25 cellular contexts compared by ENCODE assay signal in the genomic region with DNA sequence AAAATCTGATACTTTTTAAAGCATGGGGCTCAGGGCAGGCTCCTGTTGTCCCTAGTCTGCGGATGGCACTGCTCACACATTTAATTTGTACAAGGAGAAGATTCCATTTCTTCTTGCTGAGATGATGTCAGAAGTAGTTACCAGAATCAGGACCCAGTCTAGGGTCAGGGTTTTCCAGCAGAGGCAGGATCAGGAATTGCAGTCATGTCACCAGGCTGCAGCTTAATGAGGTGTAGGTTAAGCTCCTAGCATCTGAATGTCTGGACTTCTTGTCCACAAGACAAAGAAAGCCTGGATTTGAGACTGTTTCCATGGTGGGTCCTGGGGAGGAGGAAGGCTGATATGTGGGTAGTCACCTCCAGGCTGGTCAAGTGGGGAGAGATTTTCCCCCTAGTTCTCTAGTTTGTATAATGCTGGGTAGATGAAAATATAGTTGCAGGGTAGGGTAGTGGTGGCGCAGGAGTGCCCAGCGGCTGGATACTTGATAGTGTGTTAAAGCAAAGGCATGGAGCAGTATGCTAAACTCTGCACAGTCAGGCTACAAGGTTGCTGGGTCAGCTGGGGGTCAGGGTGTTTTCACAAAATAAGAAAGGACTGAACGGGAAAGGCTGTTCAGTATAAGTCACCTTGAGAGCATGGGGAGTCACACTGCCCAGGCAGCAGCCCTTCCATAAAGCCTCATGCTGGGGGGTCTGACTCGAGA.
A peak's percentile ranks its signal among the peaks of the same experiment; 100 is the strongest.
DNase-seq lines count a peak whose midpoint lies in the region; ATAC-seq, FAIRE-seq and TF ChIP-seq lines count a peak whose summit lies in the region.
"Had no signal": no experiment of that assay in that cellular context is flagged by ENCODE, and none has a peak within 500 bp of the region (broad histone marks: within the 10 kb centered on the region; RNA-seq: fewer than 3 reads in every experiment).

No MANE protein-coding gene starts in this region.

- H2AFZ ChIP-seq in H1 (ENCODE audit: low read length): no peak overlapping the region
- H2AFZ ChIP-seq: GM23248 had no signal

- no peak for TF ChIP-seq RAD21 in H1 (IDR thresholded peaks at IDR 0.05 in 1 of 2, conservative IDR thresholded peaks at IDR 0.05 in 1 of 2; ENCODE audit: low read depth in 2 of 2, low read length in 2 of 2)

- TF ChIP-seq CTCF in WERI-Rb-1 (IDR thresholded peaks at IDR 0.05; ENCODE audit: low read depth, low read length) (0 out of 2 replicates have a peak, but pooled peaks have one; percentile 14), H1 (IDR thresholded peaks at IDR 0.05; ENCODE audit: control extremely low read depth in 1 of 3, insufficient read depth in 1 of 3, low read depth in 1 of 3, low read length in 3 of 3) (no peak), neural crest cell (conservative IDR thresholded peaks at IDR 0.05) (no peak)

- TF ChIP-seq EP300 in H1 (IDR thresholded peaks at IDR 0.05; ENCODE audit: borderline replicate concordance in 1 of 2, low read depth in 2 of 2, low read length in 2 of 2): no peak

- no peaks in the 10 kb centered on the region for H3K9me3 Mint-ChIP-seq in neural crest cell
- H3K9me3 Mint-ChIP-seq in stimulated activated naive B cell treated with anti-CD40 and anti-IgM and Interleukin-4, amounts not matched to agents 10 μg/mL and 1 μg/mL and 100 μg/mL, for 72 hours: no peaks in the 10 kb centered on the region
- H3K9me3 Mint-ChIP-seq in activated naive CD4-positive, alpha-beta T cell treated with anti-CD3 and anti-CD28 coated beads, Interleukin-2, amount 50 U/mL, for 72 hours: no peaks in the 10 kb centered on the region
- H3K9me3 Mint-ChIP-seq: CD4-positive, CD25-positive, alpha-beta regulatory T cell; CD8-positive, alpha-beta memory T cell; IgD-negative memory B cell had no signal

- H2BK20ac ChIP-seq in H1 (ENCODE audit: low read length): no peak overlapping the region

- H3K18ac ChIP-seq in H1 (ENCODE audit: extremely low read depth, low read length): no peak overlapping the region

- H3K23me2 ChIP-seq in H1 (ENCODE audit: low read depth, low read length): no peaks in the 10 kb centered on the region

- POLR2A ChIA-PET in H1 (lab: Charles Lee; ENCODE audit: partially characterized antibody): no interaction called here

- no peaks in the 10 kb centered on the region for H3K79me2 ChIP-seq in H1 (ENCODE audit: control insufficient read depth in 1 of 2, insufficient read depth in 2 of 2, low read length in 2 of 2)

- H2BK15ac ChIP-seq in H1 (ENCODE audit: low read length): no peak overlapping the region

- H2BK120ac ChIP-seq in H1 (replicated peaks; ENCODE audit: low read depth, low read length): no peak overlapping the region

- H3K27me3 Mint-ChIP-seq in neural crest cell (ENCODE audit: low read depth): no peaks in the 10 kb centered on the region
- H3K27me3 Mint-ChIP-seq in stimulated activated naive B cell treated with anti-CD40 and anti-IgM and Interleukin-4, amounts not matched to agents 10 μg/mL and 1 μg/mL and 100 μg/mL, for 72 hours: no peaks in the 10 kb centered on the region
- H3K27me3 Mint-ChIP-seq: CD4-positive, CD25-positive, alpha-beta regulatory T cell; IgD-negative memory B cell had no signal

- 0 out of 2 replicates have a peak overlapping the region, but pooled peaks have one; percentile 37 for H4K8ac ChIP-seq in H1 (ENCODE audit: extremely low read depth, insufficient read depth, low read length)

- no peak overlapping the region for H2BK12ac ChIP-seq in H1 (ENCODE audit: low read depth, low read length)

- no peaks in the 10 kb centered on the region for H4K20me1 ChIP-seq in H1 (replicated peaks in 1 of 2; ENCODE audit: control insufficient read depth in 1 of 2, insufficient read depth in 2 of 2, low read length in 2 of 2)

- H3K36me3 Mint-ChIP-seq in neural crest cell (ENCODE audit: low read depth): no peaks in the 10 kb centered on the region
- H3K36me3 Mint-ChIP-seq in stimulated activated naive B cell treated with anti-CD40 and anti-IgM and Interleukin-4, amounts not matched to agents 10 μg/mL and 1 μg/mL and 100 μg/mL, for 72 hours: peaks cover 0 to 4% of the 10 kb centered on the region in 2 donors
- H3K36me3 Mint-ChIP-seq in activated naive CD4-positive, alpha-beta T cell treated with anti-CD3 and anti-CD28 coated beads, Interleukin-2, amount 50 U/mL, for 72 hours: no peaks in the 10 kb centered on the region

- no peak overlapping the region for H3K4ac ChIP-seq in H1 (replicated peaks; ENCODE audit: insufficient read length, low read depth, low read length)

- H3K56ac ChIP-seq in H1 (replicated peaks; ENCODE audit: insufficient read length, low read depth, low read length): no peak overlapping the region

- no peak overlapping the region for H2AK5ac ChIP-seq in H1 (ENCODE audit: low read depth, low read length)

- ATAC-seq in stimulated activated naive B cell treated with anti-CD40 and anti-IgM and Interleukin-4, amounts not matched to agents 10 μg/mL and 1 μg/mL and 100 μg/mL, for 72 hours (replicated peaks): no peak
- no peak for ATAC-seq in activated naive CD4-positive, alpha-beta T cell treated with anti-CD3 and anti-CD28 coated beads, Interleukin-2, amount 50 U/mL, for 72 hours

- H4K5ac ChIP-seq in H1 (ENCODE audit: insufficient read length, low read depth, low read length): no peak overlapping the region

- no peak overlapping the region for H4K91ac ChIP-seq in H1 (replicated peaks; ENCODE audit: insufficient read length, low read length)

- H3K27ac Mint-ChIP-seq in neural crest cell (ENCODE audit: unreplicated experiment): peak overlapping the region; percentile 6
- H3K27ac Mint-ChIP-seq in stimulated activated naive B cell treated with anti-CD40 and anti-IgM and Interleukin-4, amounts not matched to agents 10 μg/mL and 1 μg/mL and 100 μg/mL, for 72 hours: peak overlapping the region; percentile 22
- H3K27ac Mint-ChIP-seq in activated naive CD4-positive, alpha-beta T cell treated with anti-CD3 and anti-CD28 coated beads, Interleukin-2, amount 50 U/mL, for 72 hours: no peak overlapping the region
- H3K27ac Mint-ChIP-seq: CD4-positive, CD25-positive, alpha-beta regulatory T cell; CD8-positive, alpha-beta memory T cell; IgD-negative memory B cell had no signal

- DNase-seq in WERI-Rb-1 (no peak), H1 (ENCODE audit: low read depth in 1 of 2, low spot score in 2 of 2) (no peak), neural crest cell (ENCODE audit: low read depth, low spot score) (no peak), NCI-H2081 treated with DMSO at 0.1 percent for 48 hours (lab: John Stamatoyannopoulos, UW) (no peak)
- DNase-seq in stimulated activated naive B cell treated with anti-CD40 and anti-IgM and Interleukin-4, amounts not matched to agents 10 μg/mL and 1 μg/mL and 100 μg/mL, for 72 hours: no peak
- no peak for DNase-seq in activated naive CD4-positive, alpha-beta T cell treated with anti-CD3 and anti-CD28 coated beads, Interleukin-2, amount 50 U/mL, for 72 hours (ENCODE audit: low spot score in 2 of 2)
- no peak for DNase-seq in activated CD4-positive, CD25-positive, alpha-beta regulatory T cell (lab: John Stamatoyannopoulos, UW)
- DNase-seq: ACHN; BE2C; C1 segment of cervical spinal cord; CD4-positive, CD25-positive, alpha-beta regulatory T cell; CD8-positive, alpha-beta memory T cell; COR-L47; DMS 273 treated with DMSO at 0.1 percent for 48 hours; DMS53; DND-41; EL; GM23248; HCEC 1CT had no signal

- no peak overlapping the region for H2BK5ac ChIP-seq in H1 (ENCODE audit: low read depth, low read length)

- no peak overlapping the region for H3K4me2 ChIP-seq in H1 (ENCODE audit: insufficient read depth in 1 of 2, low read depth in 2 of 2, low read length in 2 of 2)

- H3K27me3 ChIP-seq in WERI-Rb-1 (ENCODE audit: insufficient read depth, low read depth, severe bottlenecking) (no peaks in the 10 kb centered on the region), H1 (replicated peaks in 1 of 4; ENCODE audit: control insufficient read depth in 3 of 4, extremely low read depth in 1 of 4, insufficient read depth in 3 of 4, low read length in 3 of 4) (no peaks in the 10 kb centered on the region; a peak in 1 of 7 replicates)
- H3K27me3 ChIP-seq: BE2C had no signal

- H3K9me3 ChIP-seq in WERI-Rb-1 (ENCODE audit: severe bottlenecking) (no peaks in the 10 kb centered on the region), H1 (ENCODE audit: insufficient read depth in 2 of 2, low read depth in 1 of 2, low read length in 1 of 2) (no peaks in the 10 kb centered on the region)
- H3K9me3 ChIP-seq: BE2C had no signal

- H3K79me1 ChIP-seq in H1 (ENCODE audit: low read depth, low read length): no peaks in the 10 kb centered on the region

- 93% methylated on average over 5 of the region's 5 CpGs; no CpG with 5 or more reads in 1 of the 2 experiments for WGBS in H1 (ENCODE audit: extremely low coverage in 1 of 2, insufficient coverage in 1 of 2, insufficient read length in 1 of 2, insufficient replicate concordance in 2 of 2, low coverage in 1 of 2, low lambda C conversion rate in 2 of 2, missing lambda C conversion rate in 1 of 2), 2 experiments

- CTCF ChIA-PET in H1 (lab: Charles Lee; ENCODE audit: partially characterized antibody): interaction anchor here (2.5 kb wide), 1 partner anchor 147 kb away, joined by 6 read pairs; no protein-coding TSS in a partner anchor

- no peaks in the 10 kb centered on the region for H3K36me3 ChIP-seq in WERI-Rb-1
- H3K36me3 ChIP-seq in H1 (ENCODE audit: control insufficient read depth in 2 of 4, insufficient read depth in 4 of 4, low read length in 3 of 4): no peaks in the 10 kb centered on the region
- H3K36me3 ChIP-seq: BE2C had no signal

- H3K4me3 Mint-ChIP-seq in neural crest cell: no peak overlapping the region
- no peak overlapping the region for H3K4me3 Mint-ChIP-seq in stimulated activated naive B cell treated with anti-CD40 and anti-IgM and Interleukin-4, amounts not matched to agents 10 μg/mL and 1 μg/mL and 100 μg/mL, for 72 hours
- H3K4me3 Mint-ChIP-seq: CD4-positive, CD25-positive, alpha-beta regulatory T cell; CD8-positive, alpha-beta memory T cell; IgD-negative memory B cell had no signal

- H3K4me3 ChIP-seq in WERI-Rb-1 (ENCODE audit: low read depth, low read length) (no peak overlapping the region), H1 (ENCODE audit: extremely low read depth in 1 of 4, insufficient read depth in 2 of 4, low read depth in 3 of 4, low read length in 4 of 4) (no peak overlapping the region)
- H3K4me3 ChIP-seq: GM23248 had no signal

- H3K14ac ChIP-seq in H1 (ENCODE audit: insufficient read length): no peak overlapping the region

- no peak for TF ChIP-seq POLR2A in H1 (IDR thresholded peaks at IDR 0.05; ENCODE audit: control extremely low read depth in 1 of 2, low read depth in 2 of 2, low read length in 2 of 2)

- H3K9ac ChIP-seq in H1 (replicated peaks in 1 of 4; ENCODE audit: extremely low read depth in 1 of 4, low read depth in 3 of 4, low read length in 3 of 4): no peak overlapping the region
- H3K9ac ChIP-seq: GM23248 had no signal

- peaks cover 11% of the 10 kb centered on the region for H3K4me1 Mint-ChIP-seq in neural crest cell
- peaks cover 36 to 60% of the 10 kb centered on the region in 2 donors for H3K4me1 Mint-ChIP-seq in stimulated activated naive B cell treated with anti-CD40 and anti-IgM and Interleukin-4, amounts not matched to agents 10 μg/mL and 1 μg/mL and 100 μg/mL, for 72 hours

- H3K4me1 ChIP-seq in H1 (replicated peaks in 1 of 4; ENCODE audit: control insufficient read depth in 3 of 4, insufficient read depth in 4 of 4, low read length in 3 of 4): peaks cover 0 to 1% (median 0%) of the 10 kb centered on the region in 4 experiments; a peak in 1 of 7 replicates

- FAIRE-seq in H1 (lab: Jason Lieb, UNC): no peak
- FAIRE-seq: A204.1, GM12891, GM19239, H54, HTR-8/SVneo had no signal

- H3K27ac ChIP-seq in WERI-Rb-1 (no peak overlapping the region), H1 (ENCODE audit: low read depth, low read length) (no peak overlapping the region)
- H3K27ac ChIP-seq: GM23248 had no signal

- H3K23ac ChIP-seq in H1 (ENCODE audit: insufficient read length): no peak overlapping the region

Comparison
In these comparisons a context has a peak if more than half of its experiments do, and no peak if none do; other contexts are left out.
1. H3K27ac Mint-ChIP-seq: peak in neural crest cell (single experiment) and stimulated activated naive B cell treated with anti-CD40 and anti-IgM and Interleukin-4, amounts not matched to agents 10 μg/mL and 1 μg/mL and 100 μg/mL, for 72 hours (single experiment); none in activated naive CD4-positive, alpha-beta T cell treated with anti-CD3 and anti-CD28 coated beads, Interleukin-2, amount 50 U/mL, for 72 hours (0 of 2).